ENCODE assay signal across 23 cellular contexts in genomic region chr16:72313903-72314302, GRCh38.
"Had no signal": no experiment of that assay in that cellular context is flagged by ENCODE, and none has a peak within 500 bp of the region (broad histone marks: within the 10 kb centered on the region; RNA-seq: fewer than 3 reads in every experiment).

No MANE protein-coding gene starts in this region.

- H3K27me3 Mint-ChIP-seq: effector memory CD8-positive, alpha-beta T cell; naive B cell; type B pancreatic cell had no signal

- DNase-seq: cerebellar nuclear complex; cortex of kidney; effector memory CD8-positive, alpha-beta T cell; kidney; mucosa of descending colon; naive B cell; psoas muscle; right cardiac atrium; sigmoid colon; stimulated activated CD4-positive, alpha-beta T cell treated with anti-CD3 and anti-CD28 coated beads, Interleukin-2, amount 100 ng/mL, for 24 hours; stimulated activated CD4-positive, alpha-beta T cell treated with anti-CD3 and anti-CD28 coated beads, Interleukin-4, amount 100 ng/mL, for 24 hours; stimulated activated naive CD4-positive, alpha-beta T cell treated with Interleukin-2 at 50 U/mL for 16 hours; stomach; tibial artery had no signal

- ATAC-seq: effector memory CD8-positive, alpha-beta T cell; left lobe of liver; mucosa of descending colon; natural killer cell treated with Interleukin-12 subunit alpha and Interleukin-12 subunit beta and Interleukin-15 and Interleukin-18, amount 100 ng/mL, for 72 hours; psoas muscle; right cardiac atrium; stimulated activated effector memory CD8-positive, alpha-beta T cell treated with anti-CD3 and anti-CD28 coated beads, Interleukin-12 subunit alpha, Interleukin-12 subunit beta, amount 100 ng/mL, for 72 hours had no signal

- FAIRE-seq: frontal cortex, kidney had no signal

- H3K4me3 ChIP-seq: lung, mucosa of descending colon, neural progenitor cell, psoas muscle, sigmoid colon, stomach, tibial artery had no signal

- H3K36me3 ChIP-seq: neural progenitor cell, sigmoid colon, stomach, tibial artery had no signal

- H3K27ac Mint-ChIP-seq: effector memory CD8-positive, alpha-beta T cell; memory B cell; mesothelial cell of epicardium; naive B cell; natural killer cell treated with Interleukin-12 subunit alpha and Interleukin-12 subunit beta and Interleukin-15 and Interleukin-18, amount 100 ng/mL, for 72 hours; neural progenitor cell; stimulated activated effector memory CD8-positive, alpha-beta T cell treated with anti-CD3 and anti-CD28 coated beads, Interleukin-12 subunit alpha, Interleukin-12 subunit beta, amount 100 ng/mL, for 72 hours; type B pancreatic cell had no signal

- H3K4me1 ChIP-seq: psoas muscle, stomach had no signal

- H3K27me3 ChIP-seq: neural progenitor cell, sigmoid colon, stomach, tibial artery had no signal

- H3K27ac ChIP-seq: neural progenitor cell, psoas muscle, sigmoid colon, stomach, tibial artery had no signal

- H3K36me3 Mint-ChIP-seq: natural killer cell treated with Interleukin-12 subunit alpha and Interleukin-12 subunit beta and Interleukin-15 and Interleukin-18, amount 100 ng/mL, for 72 hours; stimulated activated effector memory CD8-positive, alpha-beta T cell treated with anti-CD3 and anti-CD28 coated beads, Interleukin-12 subunit alpha, Interleukin-12 subunit beta, amount 100 ng/mL, for 72 hours; type B pancreatic cell had no signal

- H3K4me1 Mint-ChIP-seq: memory B cell; naive B cell; stimulated activated effector memory CD8-positive, alpha-beta T cell treated with anti-CD3 and anti-CD28 coated beads, Interleukin-12 subunit alpha, Interleukin-12 subunit beta, amount 100 ng/mL, for 72 hours had no signal

- H3K4me3 Mint-ChIP-seq: effector memory CD8-positive, alpha-beta T cell; memory B cell; mesothelial cell of epicardium; naive B cell; natural killer cell treated with Interleukin-12 subunit alpha and Interleukin-12 subunit beta and Interleukin-15 and Interleukin-18, amount 100 ng/mL, for 72 hours; neural progenitor cell; stimulated activated effector memory CD8-positive, alpha-beta T cell treated with anti-CD3 and anti-CD28 coated beads, Interleukin-12 subunit alpha, Interleukin-12 subunit beta, amount 100 ng/mL, for 72 hours; type B pancreatic cell had no signal

- H3K9me3 ChIP-seq: mucosa of descending colon, psoas muscle, sigmoid colon, tibial artery had no signal
